15 cellular contexts compared by ENCODE assay signal in the genomic region with DNA sequence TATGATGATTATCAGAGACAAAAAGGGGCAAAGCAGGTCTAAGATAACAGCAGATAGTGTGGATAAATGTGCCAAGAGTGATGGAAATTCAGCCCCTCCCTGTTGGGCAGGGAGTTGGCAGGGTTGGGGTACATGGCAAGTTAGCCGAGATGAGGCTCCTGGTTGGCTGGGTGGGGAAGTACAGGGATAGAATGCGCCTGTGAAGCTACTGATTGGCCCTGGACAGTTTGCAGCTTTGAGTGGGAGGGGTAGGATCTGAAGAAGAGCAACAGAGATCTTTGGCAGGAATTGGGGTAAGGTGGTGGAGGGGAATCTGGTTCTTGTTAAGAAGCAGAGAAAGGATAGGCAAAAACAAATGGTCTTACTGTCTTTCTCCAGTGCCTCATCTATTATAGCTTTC.
DNase-seq lines count a peak whose midpoint lies in the region; ATAC-seq and TF ChIP-seq lines count a peak whose summit lies in the region.
"Had no signal": no experiment of that assay in that cellular context is flagged by ENCODE, and none has a peak within 500 bp of the region (broad histone marks: within the 10 kb centered on the region; RNA-seq: fewer than 3 reads in every experiment).

No MANE protein-coding gene starts in this region.

- H3K4me3 Mint-ChIP-seq in nephron = peak overlapping the region in 2 of 3 experiments; percentile 10 to 13
- no peak overlapping the region for H3K4me3 Mint-ChIP-seq in activated CD8-positive, alpha-beta T cell treated with anti-CD3 and anti-CD28 coated beads for 36 hours
- H3K4me3 Mint-ChIP-seq: activated CD4-positive, alpha-beta memory T cell treated with anti-CD3 and anti-CD28 coated beads, Interleukin-2, amount 10 ng/mL, durations not matched to agents 7 days and 5 days; memory B cell; stimulated activated effector memory CD8-positive, alpha-beta T cell treated with anti-CD3 and anti-CD28 coated beads, Interleukin-12 subunit alpha, Interleukin-12 subunit beta, amount 100 ng/mL, for 72 hours had no signal

- H3K36me3 Mint-ChIP-seq in nephron (ENCODE audit: low read depth) = no peaks in the 10 kb centered on the region
- H3K36me3 Mint-ChIP-seq in activated CD8-positive, alpha-beta T cell treated with anti-CD3 and anti-CD28 coated beads for 36 hours (ENCODE audit: low read depth) = no peaks in the 10 kb centered on the region
- H3K36me3 Mint-ChIP-seq: memory B cell; stimulated activated effector memory CD8-positive, alpha-beta T cell treated with anti-CD3 and anti-CD28 coated beads, Interleukin-12 subunit alpha, Interleukin-12 subunit beta, amount 100 ng/mL, for 72 hours had no signal

- H3K4me1 ChIP-seq in upper lobe of right lung = peaks cover 8% of the 10 kb centered on the region

- POLR2A ChIA-PET in activated CD8-positive, alpha-beta T cell treated with anti-CD3 and anti-CD28 coated beads for 36 hours (lab: Charles Lee) = no interaction called here

- H3K27me3 Mint-ChIP-seq in nephron (ENCODE audit: low read depth) = no peaks in the 10 kb centered on the region
- peaks cover 18% of the 10 kb centered on the region for H3K27me3 Mint-ChIP-seq in activated CD8-positive, alpha-beta T cell treated with anti-CD3 and anti-CD28 coated beads for 36 hours

- H3K27me3 ChIP-seq in upper lobe of right lung = no peaks in the 10 kb centered on the region

- intact Hi-C loops in upper lobe of right lung (cut with DNase I) = no loop called here
- intact Hi-C loops in activated CD8-positive, alpha-beta T cell treated with anti-CD3 and anti-CD28 coated beads for 36 hours (cut with micrococcal nuclease) = no loop called here

- no peaks in the 10 kb centered on the region for H3K36me3 ChIP-seq in upper lobe of right lung

- H3K9me3 Mint-ChIP-seq in nephron = no peaks in the 10 kb centered on the region
- H3K9me3 Mint-ChIP-seq in activated CD8-positive, alpha-beta T cell treated with anti-CD3 and anti-CD28 coated beads for 36 hours = no peaks in the 10 kb centered on the region
- H3K9me3 Mint-ChIP-seq: activated CD4-positive, alpha-beta memory T cell treated with anti-CD3 and anti-CD28 coated beads, Interleukin-2, amount 10 ng/mL, durations not matched to agents 7 days and 5 days; memory B cell; stimulated activated effector memory CD8-positive, alpha-beta T cell treated with anti-CD3 and anti-CD28 coated beads, Interleukin-12 subunit alpha, Interleukin-12 subunit beta, amount 100 ng/mL, for 72 hours had no signal

- peak overlapping the region; percentile 2 for H3K4me3 ChIP-seq in epithelial cell of proximal tubule (ENCODE audit: low read depth, low read length)
- H3K4me3 ChIP-seq in upper lobe of right lung = no peak overlapping the region

- CTCF ChIA-PET in activated CD8-positive, alpha-beta T cell treated with anti-CD3 and anti-CD28 coated beads for 36 hours (lab: Charles Lee) = interaction anchor here (1.2 to 2.2 kb wide), 2 partner anchors 10 to 30 kb away, joined by 3 to 6 read pairs; no protein-coding TSS in a partner anchor

- H3K27ac ChIP-seq in upper lobe of right lung = peak overlapping the region; percentile 55
- H3K27ac ChIP-seq: KMS-11 had no signal

- DNase-seq in DMS79 treated with DMSO at 0.1 percent for 48 hours (lab: John Stamatoyannopoulos, UW) (peak; percentile 75), DMS79 (lab: John Stamatoyannopoulos, UW) (no peak), epithelial cell of proximal tubule (ENCODE audit: low read depth) (no peak), upper lobe of right lung (no peak), NCI-H510A treated with DMSO at 0.1 percent for 48 hours (lab: John Stamatoyannopoulos, UW) (no peak), DMS153 (lab: John Stamatoyannopoulos, UW) (no peak)
- no peak for DNase-seq in activated CD8-positive, alpha-beta T cell treated with anti-CD3 and anti-CD28 coated beads for 36 hours
- DNase-seq: 8988T; activated CD4-positive, alpha-beta memory T cell treated with anti-CD3 and anti-CD28 coated beads, Interleukin-2, amount 10 ng/mL, durations not matched to agents 7 days and 5 days; NCI-H524; stimulated activated CD4-positive, alpha-beta T cell treated with anti-CD3 and anti-CD28 coated beads, Interleukin-15, amount 100 ng/mL, for 24 hours had no signal

- H3K4me1 Mint-ChIP-seq in nephron = peaks cover 37% of the 10 kb centered on the region
- peaks cover 2% of the 10 kb centered on the region for H3K4me1 Mint-ChIP-seq in activated CD8-positive, alpha-beta T cell treated with anti-CD3 and anti-CD28 coated beads for 36 hours (ENCODE audit: low read depth)
- H3K4me1 Mint-ChIP-seq: activated CD4-positive, alpha-beta memory T cell treated with anti-CD3 and anti-CD28 coated beads, Interleukin-2, amount 10 ng/mL, durations not matched to agents 7 days and 5 days; memory B cell; stimulated activated effector memory CD8-positive, alpha-beta T cell treated with anti-CD3 and anti-CD28 coated beads, Interleukin-12 subunit alpha, Interleukin-12 subunit beta, amount 100 ng/mL, for 72 hours had no signal

- peak overlapping the region; percentile 90 to 97 (median 96) for H3K27ac Mint-ChIP-seq in nephron
- H3K27ac Mint-ChIP-seq in activated CD8-positive, alpha-beta T cell treated with anti-CD3 and anti-CD28 coated beads for 36 hours = no peak overlapping the region
- H3K27ac Mint-ChIP-seq: activated CD4-positive, alpha-beta memory T cell treated with anti-CD3 and anti-CD28 coated beads, Interleukin-2, amount 10 ng/mL, durations not matched to agents 7 days and 5 days; memory B cell; stimulated activated effector memory CD8-positive, alpha-beta T cell treated with anti-CD3 and anti-CD28 coated beads, Interleukin-12 subunit alpha, Interleukin-12 subunit beta, amount 100 ng/mL, for 72 hours had no signal

- H3K9me3 ChIP-seq in upper lobe of right lung = no peaks in the 10 kb centered on the region

- ATAC-seq in upper lobe of right lung = no peak
- ATAC-seq in activated CD8-positive, alpha-beta T cell treated with anti-CD3 and anti-CD28 coated beads for 36 hours = no peak
- ATAC-seq: stimulated activated effector memory CD8-positive, alpha-beta T cell treated with anti-CD3 and anti-CD28 coated beads, Interleukin-12 subunit alpha, Interleukin-12 subunit beta, amount 100 ng/mL, for 72 hours had no signal

- TF ChIP-seq CTCF in epithelial cell of proximal tubule (conservative IDR thresholded peaks at IDR 0.05; ENCODE audit: low read depth, low read length) = no peak
- no peak for TF ChIP-seq CTCF in nephron (IDR thresholded peaks at IDR 0.05; ENCODE audit: unreplicated experiment in 3 of 3)
- no peak for TF ChIP-seq CTCF in upper lobe of right lung (IDR thresholded peaks at IDR 0.05)
- no peak for TF ChIP-seq CTCF in activated CD8-positive, alpha-beta T cell treated with anti-CD3 and anti-CD28 coated beads for 36 hours (IDR thresholded peaks at IDR 0.05)
